2 cellular contexts compared by ENCODE assay signal in the genomic region with DNA sequence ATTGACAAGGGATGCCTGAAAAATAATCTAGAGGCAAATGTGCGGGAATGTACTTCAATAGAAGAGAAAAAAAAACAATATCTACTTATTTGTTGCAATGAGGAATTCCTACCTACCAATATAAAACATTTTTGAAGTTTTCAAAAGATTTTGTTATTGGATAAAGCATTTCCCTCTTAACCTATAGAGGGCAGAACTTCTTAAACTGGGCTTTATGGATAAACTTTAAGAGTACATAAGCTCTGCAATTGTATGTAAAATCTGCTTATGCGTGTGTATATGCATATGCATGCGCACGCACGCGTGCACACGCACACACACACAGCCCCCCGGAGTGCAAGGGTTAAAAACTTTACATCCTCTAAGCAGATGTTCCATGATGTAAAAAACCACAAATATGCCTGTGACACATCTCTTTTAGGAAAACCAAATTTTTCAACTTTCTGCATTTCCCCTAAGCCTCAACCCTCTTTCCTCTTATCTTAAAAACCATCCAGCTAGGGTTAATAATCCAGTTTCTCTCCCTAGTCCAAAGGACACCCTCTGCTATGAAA.
TF ChIP-seq lines count a peak whose summit lies in the region.

No MANE protein-coding gene starts in this region.

TF ChIP-seq in SK-N-SH, 30 proteins besides CTCF, POLR2A, EP300 and RAD21 (continued from another document):
- TF ChIP-seq, protein P1, sequence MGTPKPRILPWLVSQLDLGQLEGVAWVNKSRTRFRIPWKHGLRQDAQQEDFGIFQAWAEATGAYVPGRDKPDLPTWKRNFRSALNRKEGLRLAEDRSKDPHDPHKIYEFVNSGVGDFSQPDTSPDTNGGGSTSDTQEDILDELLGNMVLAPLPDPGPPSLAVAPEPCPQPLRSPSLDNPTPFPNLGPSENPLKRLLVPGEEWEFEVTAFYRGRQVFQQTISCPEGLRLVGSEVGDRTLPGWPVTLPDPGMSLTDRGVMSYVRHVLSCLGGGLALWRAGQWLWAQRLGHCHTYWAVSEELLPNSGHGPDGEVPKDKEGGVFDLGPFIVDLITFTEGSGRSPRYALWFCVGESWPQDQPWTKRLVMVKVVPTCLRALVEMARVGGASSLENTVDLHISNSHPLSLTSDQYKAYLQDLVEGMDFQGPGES (IDR thresholded peaks at IDR 0.05; ENCODE audit: low read depth, low read length) = no peak
- TF ChIP-seq CHD2 (IDR thresholded peaks at IDR 0.05; ENCODE audit: low read length, partially characterized antibody) (no peak), RFX5 (IDR thresholded peaks at IDR 0.05; ENCODE audit: low read length) (no peak), GATA2 (CRISPR knock-in tag; IDR thresholded peaks at IDR 0.05) (no peak), RXRA (IDR thresholded peaks at IDR 0.05; ENCODE audit: borderline replicate concordance, low read depth) (no peak), TAF1 (IDR thresholded peaks at IDR 0.05; ENCODE audit: borderline replicate concordance, low read depth, low read length) (no peak), PBX3 (IDR thresholded peaks at IDR 0.05) (no peak), SIN3A (IDR thresholded peaks at IDR 0.05; ENCODE audit: borderline replicate concordance, low read depth, low read length) (no peak), FOSL2 (IDR thresholded peaks at IDR 0.05; ENCODE audit: borderline replicate concordance, low read depth) (no peak), MAX (IDR thresholded peaks at IDR 0.05; ENCODE audit: low read depth) (no peak), TEAD4 (IDR thresholded peaks at IDR 0.05; ENCODE audit: borderline replicate concordance, insufficient read depth) (no peak), USF2 (IDR thresholded peaks at IDR 0.05; ENCODE audit: borderline replicate concordance, low read depth, low read length) (no peak)

TF ChIP-seq in SK-N-SH treated with all-trans-retinoic acid at 6 μM for 48 hours, 23 proteins besides CTCF, POLR2A, EP300 and RAD21 (continued from another document):
- TF ChIP-seq CSRNP3 (CRISPR knock-in tag; IDR thresholded peaks at IDR 0.05) (no peak), PPARA (CRISPR knock-in tag; IDR thresholded peaks at IDR 0.05; ENCODE audit: borderline replicate concordance) (no peak), TCF4 (CRISPR knock-in tag; IDR thresholded peaks at IDR 0.05; ENCODE audit: borderline replicate concordance) (no peak), ZFP30 (CRISPR knock-in tag; IDR thresholded peaks at IDR 0.05) (no peak), RARB (CRISPR knock-in tag; IDR thresholded peaks at IDR 0.05) (no peak), CSDC2 (CRISPR knock-in tag; IDR thresholded peaks at IDR 0.05) (no peak), ZNF70 (CRISPR knock-in tag; IDR thresholded peaks at IDR 0.05) (no peak), ZNF8 (CRISPR knock-in tag; IDR thresholded peaks at IDR 0.05) (no peak), TOX (CRISPR knock-in tag; IDR thresholded peaks at IDR 0.05; ENCODE audit: borderline replicate concordance) (no peak), GLIS3 (CRISPR knock-in tag; IDR thresholded peaks at IDR 0.05) (no peak), ARNTL (CRISPR knock-in tag; IDR thresholded peaks at IDR 0.05; ENCODE audit: borderline replicate concordance, low read depth) (no peak), ZFP3 (CRISPR knock-in tag; IDR thresholded peaks at IDR 0.05) (no peak), SNAI2 (CRISPR knock-in tag; IDR thresholded peaks at IDR 0.05) (no peak), BACH2 (CRISPR knock-in tag; IDR thresholded peaks at IDR 0.05; ENCODE audit: borderline replicate concordance) (no peak), ZC3H10 (CRISPR knock-in tag; IDR thresholded peaks at IDR 0.05) (no peak), ESRRG (CRISPR knock-in tag; IDR thresholded peaks at IDR 0.05) (no peak)
- TF ChIP-seq, protein P2, sequence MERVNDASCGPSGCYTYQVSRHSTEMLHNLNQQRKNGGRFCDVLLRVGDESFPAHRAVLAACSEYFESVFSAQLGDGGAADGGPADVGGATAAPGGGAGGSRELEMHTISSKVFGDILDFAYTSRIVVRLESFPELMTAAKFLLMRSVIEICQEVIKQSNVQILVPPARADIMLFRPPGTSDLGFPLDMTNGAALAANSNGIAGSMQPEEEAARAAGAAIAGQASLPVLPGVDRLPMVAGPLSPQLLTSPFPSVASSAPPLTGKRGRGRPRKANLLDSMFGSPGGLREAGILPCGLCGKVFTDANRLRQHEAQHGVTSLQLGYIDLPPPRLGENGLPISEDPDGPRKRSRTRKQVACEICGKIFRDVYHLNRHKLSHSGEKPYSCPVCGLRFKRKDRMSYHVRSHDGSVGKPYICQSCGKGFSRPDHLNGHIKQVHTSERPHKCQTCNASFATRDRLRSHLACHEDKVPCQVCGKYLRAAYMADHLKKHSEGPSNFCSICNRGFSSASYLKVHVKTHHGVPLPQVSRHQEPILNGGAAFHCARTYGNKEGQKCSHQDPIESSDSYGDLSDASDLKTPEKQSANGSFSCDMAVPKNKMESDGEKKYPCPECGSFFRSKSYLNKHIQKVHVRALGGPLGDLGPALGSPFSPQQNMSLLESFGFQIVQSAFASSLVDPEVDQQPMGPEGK (CRISPR knock-in tag; IDR thresholded peaks at IDR 0.05; ENCODE audit: borderline replicate concordance) = no peak
